10 cellular contexts compared by ENCODE assay signal in genomic region chr20:37379967-37380828, GRCh38. TPM values are rescaled to one million over a fixed set of nuclear protein-coding genes. Genes with fewer than 3 reads are reported as not detected.
A peak's percentile ranks its signal among the peaks of the same experiment; 100 is the strongest.
DNase-seq lines count a peak whose midpoint lies in the region; ATAC-seq and TF ChIP-seq lines count a peak whose summit lies in the region.
"Had no signal": no experiment of that assay in that cellular context is flagged by ENCODE, and none has a peak within 500 bp of the region (broad histone marks: within the 10 kb centered on the region; RNA-seq: fewer than 3 reads in every experiment).

No MANE protein-coding gene starts in this region.

- H3K4me1 ChIP-seq in BE2C (peaks cover 4% of the 10 kb centered on the region; the same call in 1 of the 2 replicates), Karpas-422 (ENCODE audit: low read length) (peaks cover 91% of the 10 kb centered on the region), lower lobe of right lung (peaks cover 22% of the 10 kb centered on the region), heart right ventricle (peaks cover 0 to 38% (median 5%) of the 10 kb centered on the region in 9 donors)

- WGBS in heart right ventricle, 2 donors = 81 to 86% methylated on average over 14 of the region's 14 CpGs

- H3K27ac ChIP-seq in Karpas-422 (ENCODE audit: low read length) (peak overlapping the region; percentile 96), lower lobe of right lung (no peak overlapping the region), heart right ventricle (no peak overlapping the region)

- intact Hi-C loops in lower lobe of right lung (cut with DNase I) = loop anchor here (10.0 kb wide), 1 partner anchor 115 kb away; the partner anchor contains the start of gene GHRH
- intact Hi-C loops in heart right ventricle (cut with DNase I) = loop anchor here in 9 of 10 donors (5.0 to 10.0 kb wide), 9 partner anchors 103 to 185 kb away; partner anchors contain the start of gene BLCAP (in 1 of the 9)

- H3K9me3 ChIP-seq in BE2C (no peaks in the 10 kb centered on the region), Karpas-422 (ENCODE audit: low read length) (no peaks in the 10 kb centered on the region), lower lobe of right lung (no peaks in the 10 kb centered on the region), heart right ventricle (no peaks in the 10 kb centered on the region)

- H3K27me3 ChIP-seq in BE2C (no peaks in the 10 kb centered on the region), Karpas-422 (ENCODE audit: low read length) (no peaks in the 10 kb centered on the region), lower lobe of right lung (ENCODE audit: low read depth) (no peaks in the 10 kb centered on the region), heart right ventricle (no peaks in the 10 kb centered on the region)

- H3K4me2 ChIP-seq in Karpas-422 (ENCODE audit: low read depth, low read length, poor library complexity, severe bottlenecking) = peak overlapping the region; percentile 69

- no peaks in the 10 kb centered on the region for H3K36me3 ChIP-seq in BE2C
- peaks cover 3% of the 10 kb centered on the region for H3K36me3 ChIP-seq in Karpas-422 (ENCODE audit: insufficient read depth, low read length)
- peaks cover 13% of the 10 kb centered on the region for H3K36me3 ChIP-seq in lower lobe of right lung
- peaks cover 0 to 7% (median 0%) of the 10 kb centered on the region in 9 donors for H3K36me3 ChIP-seq in heart right ventricle

- TF ChIP-seq CTCF in BE2C (IDR thresholded peaks at IDR 0.05; ENCODE audit: low read depth, low read length) (no peak), lower lobe of right lung (IDR thresholded peaks at IDR 0.05) (no peak), heart right ventricle (IDR thresholded peaks at IDR 0.05) (no peak)

- peak overlapping the region; percentile 66 for H3K9ac ChIP-seq in Karpas-422 (ENCODE audit: low read length)

- H2AFZ ChIP-seq in Karpas-422 (ENCODE audit: low read length) = no peak overlapping the region

- DNase-seq in BE2C = peak; percentile 12
- DNase-seq in Karpas-422 = peak; percentile 84
- DNase-seq in amniotic epithelial cell (ENCODE audit: low read depth) = peak; percentile 76
- DNase-seq in lower lobe of right lung = peak; percentile 32
- DNase-seq in heart right ventricle = no peak
- no peak for DNase-seq in anterior cingulate cortex (lab: John Stamatoyannopoulos, UW)
- no peak for DNase-seq in stimulated activated naive CD4-positive, alpha-beta T cell (lab: John Stamatoyannopoulos, UW)
- DNase-seq: caudate nucleus, NCI-H1092 treated with DMSO at 0.1 percent for 48 hours had no signal

- no peaks in the 10 kb centered on the region for H4K20me1 ChIP-seq in Karpas-422 (ENCODE audit: insufficient read depth, low read depth, low read length)

- no peaks in the 10 kb centered on the region for H3K9me2 ChIP-seq in Karpas-422 (replicated peaks; ENCODE audit: insufficient read depth, low read length)

- ATAC-seq in lower lobe of right lung (peak in 1 of 2 donors; percentile 25), GM21526 (IDR thresholded peaks at IDR 0.05; ENCODE audit: low FRiP score, unreplicated experiment) (no peak), heart right ventricle (no peak)

- H3K79me2 ChIP-seq in Karpas-422 (ENCODE audit: low read length) = no peaks in the 10 kb centered on the region

- H3K4me3 ChIP-seq in BE2C (ENCODE audit: low read depth, low read length) (no peak overlapping the region), Karpas-422 (ENCODE audit: low read length) (peak overlapping the region; percentile 50), lower lobe of right lung (no peak overlapping the region), heart right ventricle (no peak overlapping the region)

RNA-seq across cellular contexts. Expression of gene SRC, which starts 34.3 kb away (rescaled TPM):
- polyA plus RNA-seq in BE2C (2012; ENCODE audit: insufficient read depth, insufficient read length, low read depth) = 12.5 TPM
- total RNA-seq in Karpas-422 (2014; rRNA removed; shearing (Covaris generic); ENCODE audit: low replicate concordance) = 39.9 and 41.5 TPM in 2 replicates
- total RNA-seq in lower lobe of right lung = 72.7 TPM
- 10 to 100 TPM in 1 of 10 donors, 1 to 10 TPM in 9; 1.9 to 10.8 (median 3.6) TPM for total RNA-seq in heart right ventricle
- polyA plus RNA-seq in heart right ventricle = 1 to 10 TPM; 4.7 to 5.2 TPM

Comparison
In these comparisons a context has a peak if more than half of its experiments do, and no peak if none do; other contexts are left out.
1. DNase-seq: peak in BE2C (single experiment), Karpas-422 (single experiment), amniotic epithelial cell (single experiment) and lower lobe of right lung (single experiment); none in heart right ventricle (0 of 2), anterior cingulate cortex (0 of 58) and stimulated activated naive CD4-positive, alpha-beta T cell (0 of 6).